In the genomic region with DNA sequence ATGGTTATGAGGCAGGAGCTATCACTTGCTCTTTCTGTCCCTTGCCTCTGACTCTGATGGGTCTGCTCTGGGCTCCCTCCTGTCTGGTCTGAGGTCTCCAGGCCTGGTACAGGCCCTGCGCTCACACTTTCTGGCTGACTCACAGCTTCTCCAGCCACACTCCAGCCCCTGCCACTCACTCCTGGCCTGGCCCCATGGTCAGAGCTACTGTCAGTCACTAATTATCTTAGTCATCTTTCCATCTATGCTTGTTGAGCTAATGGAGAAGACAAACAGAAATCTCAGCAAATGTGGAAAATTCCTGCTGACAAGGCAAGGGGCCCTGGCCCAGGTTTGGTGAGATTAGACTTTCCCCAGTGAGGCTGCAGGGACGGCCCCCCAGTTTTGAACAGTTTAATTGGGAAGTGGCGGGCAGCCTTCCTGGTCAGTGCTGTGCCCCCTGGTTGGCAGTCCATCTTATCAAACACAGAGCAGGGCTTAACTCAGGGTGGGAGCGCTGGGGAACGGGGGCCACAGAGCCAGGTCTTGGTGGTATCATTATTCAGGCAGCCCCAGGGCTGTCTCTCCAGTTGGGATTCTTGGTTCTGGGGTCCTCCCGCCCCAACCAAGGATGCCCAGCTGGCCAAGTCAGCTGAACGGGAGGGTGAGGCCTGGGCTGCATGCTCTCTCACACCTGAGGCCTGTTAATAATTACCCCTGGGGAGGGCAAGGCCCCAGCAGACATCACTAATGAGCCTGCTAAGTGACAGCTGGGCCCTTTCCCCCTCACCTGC, we compare ENCODE assay signal across 14 cellular contexts.
DNase-seq lines count a peak whose midpoint lies in the region; ATAC-seq and TF ChIP-seq lines count a peak whose summit lies in the region.
"Had no signal": no experiment of that assay in that cellular context is flagged by ENCODE, and none has a peak within 500 bp of the region (broad histone marks: within the 10 kb centered on the region; RNA-seq: fewer than 3 reads in every experiment).

No MANE protein-coding gene starts in this region.

- H3K9me3 ChIP-seq in WERI-Rb-1 (ENCODE audit: severe bottlenecking) (no peaks in the 10 kb centered on the region), left lung (no peaks in the 10 kb centered on the region), upper lobe of right lung (no peaks in the 10 kb centered on the region)
- H3K9me3 ChIP-seq: left ventricle myocardium inferior had no signal

- CTCF ChIA-PET in HEK293T (lab: Yijun Ruan, JAX), result interaction anchor here (1.1 kb wide), 1 partner anchor 229 kb away, joined by 3 read pairs; no protein-coding TSS in a partner anchor

- DNase-seq in NK-92 treated with Interleukin-12 subunit alpha and Interleukin-12 subunit beta, amount 100 ng/mL, for 24 hours (lab: John Stamatoyannopoulos, UW), result peak; percentile 15
- DNase-seq in NK-92 (lab: John Stamatoyannopoulos, UW; ENCODE audit: unreplicated experiment), result no peak
- DNase-seq in WERI-Rb-1, result peak; percentile 45
- DNase-seq in left lung, result no peak
- no peak for DNase-seq in upper lobe of right lung
- no peak for DNase-seq in Kasumi-1 (lab: John Stamatoyannopoulos, UW)
- no peak for DNase-seq in cortex of kidney (lab: John Stamatoyannopoulos, UW)
- DNase-seq in HEK293T (ENCODE audit: extremely low spot score), result no peak
- DNase-seq: activated CD4-positive, alpha-beta T cell treated with anti-CD3 and anti-CD28 coated beads for 36 hours; activated naive CD8-positive, alpha-beta T cell treated with anti-CD3 and anti-CD28 coated beads for 36 hours; head of caudate nucleus; left ventricle myocardium inferior; natural killer cell had no signal

- H3K36me3 ChIP-seq in WERI-Rb-1 (no peaks in the 10 kb centered on the region), left lung (no peaks in the 10 kb centered on the region), upper lobe of right lung (no peaks in the 10 kb centered on the region)
- H3K36me3 ChIP-seq: left ventricle myocardium inferior had no signal

- no peak for TF ChIP-seq CTCF in WERI-Rb-1 (IDR thresholded peaks at IDR 0.05; ENCODE audit: low read depth, low read length)
- no peak for TF ChIP-seq CTCF in left lung (IDR thresholded peaks at IDR 0.05)
- no peak for TF ChIP-seq CTCF in upper lobe of right lung (IDR thresholded peaks at IDR 0.05)

- ATAC-seq in left lung, result peak; percentile 57
- ATAC-seq in upper lobe of right lung, result peak; percentile 29
- ATAC-seq: activated CD4-positive, alpha-beta T cell treated with anti-CD3 and anti-CD28 coated beads for 36 hours; natural killer cell had no signal

- peaks cover 6 to 7% of the 10 kb centered on the region in 2 donors for H3K4me1 ChIP-seq in left lung
- peaks cover 5% of the 10 kb centered on the region for H3K4me1 ChIP-seq in upper lobe of right lung

- intact Hi-C loops in left lung (cut with DNase I) (no loop called here), upper lobe of right lung (cut with DNase I) (no loop called here)

- H3K27ac ChIP-seq in WERI-Rb-1, result no peak overlapping the region; the same call in 1 of the 2 replicates
- no peak overlapping the region for H3K27ac ChIP-seq in left lung
- no peak overlapping the region for H3K27ac ChIP-seq in upper lobe of right lung
- H3K27ac ChIP-seq: epithelial cell of prostate, left ventricle myocardium inferior had no signal

- H3K4me3 ChIP-seq in WERI-Rb-1 (ENCODE audit: low read depth, low read length), result no peak overlapping the region
- H3K4me3 ChIP-seq in left lung, result no peak overlapping the region
- H3K4me3 ChIP-seq in upper lobe of right lung, result no peak overlapping the region
- H3K4me3 ChIP-seq: left ventricle myocardium inferior had no signal

- POLR2A ChIA-PET in HEK293T (lab: Yijun Ruan, JAX), result interaction anchor here (0.7 to 0.8 kb wide), 3 partner anchors 47 to 63 kb away, joined by 3 read pairs; a partner anchor contains a TSS

- H3K27me3 ChIP-seq in WERI-Rb-1 (ENCODE audit: insufficient read depth, low read depth, severe bottlenecking) (no peaks in the 10 kb centered on the region), left lung (peaks cover 0 to 4% of the 10 kb centered on the region in 2 donors), upper lobe of right lung (no peaks in the 10 kb centered on the region)

TF ChIP-seq in HEK293T, 16 proteins besides CTCF, POLR2A, EP300 and RAD21:
- TF ChIP-seq BHLHE40 (IDR thresholded peaks at IDR 0.05; ENCODE audit: borderline replicate concordance), result no peak
- no peak for TF ChIP-seq ARNT (IDR thresholded peaks at IDR 0.05)
- TF ChIP-seq L3MBTL2 (conservative IDR thresholded peaks at IDR 0.05), result no peak
- TF ChIP-seq CTBP1 (IDR thresholded peaks at IDR 0.05; ENCODE audit: borderline replicate concordance), result no peak
- no peak for TF ChIP-seq FOXA1 (IDR thresholded peaks at IDR 0.05)

Comparison
In these comparisons a context has a peak if more than half of its experiments do, and no peak if none do; other contexts are left out.
1. DNase-seq: peak in NK-92 treated with Interleukin-12 subunit alpha and Interleukin-12 subunit beta, amount 100 ng/mL, for 24 hours (single experiment) and WERI-Rb-1 (single experiment); none in NK-92 (single experiment), left lung (0 of 2), upper lobe of right lung (single experiment), Kasumi-1 (0 of 2), cortex of kidney (single experiment) and HEK293T (single experiment).